ENCODE assay signal across 12 cellular contexts in genomic region chr3:150094150-150094932, GRCh38.
DNase-seq lines count a peak whose midpoint lies in the region; ATAC-seq lines count a peak whose summit lies in the region.
"Had no signal": no experiment of that assay in that cellular context is flagged by ENCODE, and none has a peak within 500 bp of the region (broad histone marks: within the 10 kb centered on the region; RNA-seq: fewer than 3 reads in every experiment).

No MANE protein-coding gene starts in this region.

- DNase-seq in NCI-H345 (lab: John Stamatoyannopoulos, UW) = peak; percentile 43
- DNase-seq in NCI-H345 treated with DMSO at 0.1 percent for 48 hours (lab: John Stamatoyannopoulos, UW; ENCODE audit: unreplicated experiment) = no peak
- DNase-seq in NCI-H146 (lab: John Stamatoyannopoulos, UW) = peak; percentile 93
- peak; percentile 20 for DNase-seq in astrocyte of the hippocampus (ENCODE audit: low read depth, low spot score)
- peak; percentile 87 for DNase-seq in renal cortical epithelial cell (ENCODE audit: low read depth)
- no peak for DNase-seq in OCI-M2 (lab: John Stamatoyannopoulos, UW; ENCODE audit: unreplicated experiment)
- DNase-seq in AG08396 (ENCODE audit: low spot score) = no peak
- DNase-seq: activated CD8-positive, alpha-beta memory T cell treated with anti-CD3 and anti-CD28 coated beads, Interleukin-2, amount 10 ng/mL, durations not matched to agents 7 days and 5 days; midbrain; stimulated activated naive B cell treated with anti-CD40 and anti-IgM and Interleukin-4, amounts not matched to agents 10 μg/mL and 1 μg/mL and 100 μg/mL, for 72 hours; T-helper 1 cell had no signal

- no peak for ATAC-seq in GM19351 (IDR thresholded peaks at IDR 0.05; ENCODE audit: unreplicated experiment)
- ATAC-seq: activated CD8-positive, alpha-beta memory T cell treated with anti-CD3 and anti-CD28 coated beads, Interleukin-2, amount 10 ng/mL, durations not matched to agents 7 days and 5 days; stimulated activated naive B cell treated with anti-CD40 and anti-IgM and Interleukin-4, amounts not matched to agents 10 μg/mL and 1 μg/mL and 100 μg/mL, for 72 hours had no signal

Comparison
In these comparisons a context has a peak if more than half of its experiments do, and no peak if none do; other contexts are left out.
1. DNase-seq: peak in NCI-H345 (single experiment), NCI-H146 (single experiment), astrocyte of the hippocampus (single experiment) and renal cortical epithelial cell (single experiment); none in NCI-H345 treated with DMSO at 0.1 percent for 48 hours (single experiment), OCI-M2 (single experiment) and AG08396 (single experiment).